7 cellular contexts compared by ENCODE assay signal in the genomic region with DNA sequence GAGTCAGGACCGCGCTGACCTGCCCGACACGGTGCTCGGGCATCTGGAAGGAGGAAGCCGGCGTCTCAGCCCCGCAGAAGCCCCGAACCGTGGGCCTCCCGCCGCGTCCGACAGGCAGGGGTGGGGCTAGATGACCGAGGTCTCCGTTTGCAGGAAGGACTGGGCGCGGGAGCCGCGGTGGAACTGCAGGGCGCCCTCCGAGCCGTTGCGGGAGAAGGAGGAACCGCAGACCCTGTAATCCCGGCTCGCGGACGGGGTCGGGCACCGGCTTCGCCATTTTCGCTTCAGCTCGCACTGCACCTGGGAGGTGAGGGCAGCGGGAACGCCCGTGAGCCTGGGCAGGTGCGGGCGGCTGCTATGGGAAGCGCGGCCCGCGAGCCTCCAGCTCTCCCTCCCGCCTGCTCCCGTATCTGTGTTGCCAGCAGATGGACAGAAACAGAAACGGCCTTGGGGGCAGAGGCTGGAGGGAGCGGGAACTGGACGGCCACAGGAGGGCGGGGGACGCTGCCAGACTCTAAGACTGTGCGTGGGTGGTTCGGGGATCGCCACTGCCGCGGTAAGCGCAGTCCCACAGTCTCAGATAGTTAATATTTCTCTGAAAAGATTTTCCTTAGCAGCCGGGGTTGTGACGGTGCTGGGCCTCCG.
DNase-seq lines count a peak whose midpoint lies in the region; ATAC-seq and TF ChIP-seq lines count a peak whose summit lies in the region.

No MANE protein-coding gene starts in this region.

- 18 to 22% methylated on average over 22 to 59 of the region's 59 CpGs for WGBS in body of pancreas, 2 donors

- no peaks in the 10 kb centered on the region for H3K79me2 ChIP-seq in GM23338 (replicated peaks; ENCODE audit: insufficient read depth)

- H3K27me3 ChIP-seq in GM23338 (ENCODE audit: insufficient read depth) = no peaks in the 10 kb centered on the region
- no peaks in the 10 kb centered on the region for H3K27me3 ChIP-seq in body of pancreas
- H3K27me3 ChIP-seq in skeletal muscle tissue (ENCODE audit: control insufficient read depth in 3 of 3, insufficient read depth in 3 of 3, low read length in 3 of 3) = peaks cover 0 to 2% (median 0%) of the 10 kb centered on the region in 3 donors

- H3K4me1 ChIP-seq in GM23338 (ENCODE audit: insufficient read depth) (peaks cover 4% of the 10 kb centered on the region; the same call in 1 of the 2 replicates), body of pancreas (peaks cover 9% of the 10 kb centered on the region), skeletal muscle tissue (ENCODE audit: control insufficient read depth in 3 of 3, insufficient read depth in 3 of 3, low read length in 3 of 3) (peaks cover 4 to 19% (median 14%) of the 10 kb centered on the region in 3 donors)

- no peak overlapping the region for H3K27ac ChIP-seq in GM23338 (ENCODE audit: low read depth)
- H3K27ac ChIP-seq in body of pancreas = peak overlapping the region; percentile 12 to 72 (median 56)
- H3K27ac ChIP-seq in skeletal muscle tissue (ENCODE audit: low read depth, low read length) = peak overlapping the region; percentile 73

- H3F3A ChIP-seq in GM23338 (replicated peaks; ENCODE audit: low read depth) = no peaks in the 10 kb centered on the region

- H3K4me3 Mint-ChIP-seq in GM23338 = peak overlapping the region; percentile 75

- ATAC-seq in GM23338 (peak; percentile 79), body of pancreas (peak; percentile 68), GM18517 (IDR thresholded peaks at IDR 0.05; ENCODE audit: unreplicated experiment) (no peak), HG03025 (IDR thresholded peaks at IDR 0.05; ENCODE audit: low FRiP score, unreplicated experiment) (no peak)

- TF ChIP-seq POLR2A in body of pancreas (IDR thresholded peaks at IDR 0.05) = peak; percentile 19 to 53 (median 39)

- intact Hi-C loops in body of pancreas (cut with DNase I) = no loop called here

- peaks cover 8% of the 10 kb centered on the region for H3K27me3 Mint-ChIP-seq in GM23338 (ENCODE audit: insufficient read depth, low read depth, poor library complexity)

- H3K36me3 ChIP-seq in GM23338 (ENCODE audit: insufficient read depth) (no peaks in the 10 kb centered on the region), body of pancreas (replicated peaks in 1 of 2; ENCODE audit: insufficient read depth in 1 of 2, low read depth in 2 of 2) (peaks cover 0 to 4% of the 10 kb centered on the region in 2 donors), skeletal muscle tissue (ENCODE audit: control insufficient read depth in 3 of 3, insufficient read depth in 3 of 3, low read length in 3 of 3) (peaks cover 0 to 1% (median under 1%) of the 10 kb centered on the region in 3 donors)

- peak overlapping the region; percentile 90 for H3K4me2 ChIP-seq in GM23338

- H3K9me2 ChIP-seq in GM23338 (ENCODE audit: insufficient read depth) = no peaks in the 10 kb centered on the region

- H4K20me1 ChIP-seq in GM23338 (replicated peaks; ENCODE audit: insufficient read depth) = no peaks in the 10 kb centered on the region

- peaks cover 5% of the 10 kb centered on the region; the same call in 2 of the 3 replicates for H3K36me3 Mint-ChIP-seq in GM23338 (ENCODE audit: low read depth)

- DNase-seq in GM23338 (ENCODE audit: low spot score) (peak; percentile 90), NCI-H510A (lab: John Stamatoyannopoulos, UW) (peak; percentile 59), body of pancreas (peak; percentile 59 to 69 (median 66)), iPS-NIHi7 (ENCODE audit: extremely low spot score) (peak; percentile 77)

- peaks cover 67% of the 10 kb centered on the region for H3K9me3 Mint-ChIP-seq in GM23338

- TF ChIP-seq CTCF in GM23338 (conservative IDR thresholded peaks at IDR 0.05; ENCODE audit: low read depth in 2 of 2) (peak; percentile 34 to 35), body of pancreas (IDR thresholded peaks at IDR 0.05) (peak in 6 of 7 experiments; percentile 17 to 51 (median 30))

- peaks cover 13% of the 10 kb centered on the region for H3K4me1 Mint-ChIP-seq in GM23338

- H3K9ac ChIP-seq in skeletal muscle tissue (ENCODE audit: low read depth in 1 of 3, low read length in 3 of 3) = peak overlapping the region; percentile 73 to 87 (median 86)

- H3K4me3 ChIP-seq in GM23338 (peak overlapping the region; percentile 76), body of pancreas (peak overlapping the region in 1 of 2 donors; percentile 21), skeletal muscle tissue (ENCODE audit: low read length in 3 of 3) (peak overlapping the region; percentile 72 to 79 (median 79))

- no peaks in the 10 kb centered on the region for H3K9me3 ChIP-seq in body of pancreas
- no peaks in the 10 kb centered on the region for H3K9me3 ChIP-seq in skeletal muscle tissue (ENCODE audit: control insufficient read depth in 3 of 3, low read length in 3 of 3)

- H2AFZ ChIP-seq in GM23338 = peak overlapping the region; percentile 98

- H3K27ac Mint-ChIP-seq in GM23338 = no peak overlapping the region

TF ChIP-seq in GM23338, 12 proteins besides CTCF, POLR2A, EP300 and RAD21:
- TF ChIP-seq CREB1 (CRISPR knock-in tag; IDR thresholded peaks at IDR 0.05; ENCODE audit: low read depth) (0 out of 2 replicates have a peak, but pooled peaks have one; percentile 3), POLR2AphosphoS5 (IDR thresholded peaks at IDR 0.05; ENCODE audit: low read depth) (no peak)

Comparison
In these comparisons a context has a peak if more than half of its experiments do, and no peak if none do; other contexts are left out.
1. ATAC-seq: peak in GM23338 (single experiment) and body of pancreas (single experiment); none in GM18517 (single experiment) and HG03025 (single experiment).
2. Peak in every context shown above with its lines, with median percentiles within 50 percentile points of each other: DNase-seq.